ENCODE assay signal across 8 cellular contexts in genomic region chr15:84734794-84735479, GRCh38. TPM values are rescaled to one million over a fixed set of nuclear protein-coding genes. Genes with fewer than 3 reads are reported as not detected.
DNase-seq lines count a peak whose midpoint lies in the region; ATAC-seq and TF ChIP-seq lines count a peak whose summit lies in the region.

No MANE protein-coding gene starts in this region.

- BruUV-seq in A673 (replicated peaks; lab: Mats Ljungman, UMichigan) = no TSS peak

- peak; percentile 35 for DNase-seq in A673 (ENCODE audit: low spot score)
- DNase-seq in NT2/D1 (ENCODE audit: low read depth, low spot score) = peak; percentile 92
- peak; percentile 66 for DNase-seq in activated T-cell treated with anti-CD3 and anti-CD28 coated beads for 24 hours (ENCODE audit: low read depth)
- DNase-seq in glomerular visceral epithelial cell (ENCODE audit: extremely low spot score) = peak; percentile 96
- no peak for DNase-seq in retinal pigment epithelial cell (ENCODE audit: low read depth)
- DNase-seq in hippocampal formation (lab: John Stamatoyannopoulos, UW) = no peak

- H3K9me3 ChIP-seq in A673 (ENCODE audit: low read depth, low read length, poor library complexity, severe bottlenecking) = no peaks in the 10 kb centered on the region
- H3K9me3 ChIP-seq in NT2/D1 (ENCODE audit: insufficient read depth, low read length) = no peaks in the 10 kb centered on the region

- CTCF ChIA-PET in A673 (lab: Charles Lee) = no interaction called here

- H3K36me3 ChIP-seq in A673 (ENCODE audit: insufficient read depth, low read length, poor library complexity, severe bottlenecking) = no peaks in the 10 kb centered on the region
- no peaks in the 10 kb centered on the region for H3K36me3 ChIP-seq in NT2/D1 (ENCODE audit: insufficient read depth, insufficient read length, low read length)

- H3K9ac ChIP-seq in NT2/D1 (ENCODE audit: insufficient read length, low read depth) = no peak overlapping the region

- H3K4me3 ChIP-seq in A673 (ENCODE audit: low read depth, low read length, poor library complexity, severe bottlenecking) (no peak overlapping the region), NT2/D1 (ENCODE audit: insufficient read length, low read depth) (no peak overlapping the region), retinal pigment epithelial cell (ENCODE audit: low read length) (peak overlapping the region; percentile 39)

- H3K4me1 ChIP-seq in A673 (ENCODE audit: insufficient read depth, low read length, poor library complexity, severe bottlenecking) = no peaks in the 10 kb centered on the region
- H3K4me1 ChIP-seq in NT2/D1 (ENCODE audit: insufficient read depth, insufficient read length) = no peaks in the 10 kb centered on the region

- TF ChIP-seq CTCF in A673 (conservative IDR thresholded peaks at IDR 0.05; ENCODE audit: low read depth, low read length) = no peak
- TF ChIP-seq CTCF in retinal pigment epithelial cell (conservative IDR thresholded peaks at IDR 0.05; ENCODE audit: low read depth, low read length) = no peak

- H3K27me3 ChIP-seq in A673 (replicated peaks; ENCODE audit: insufficient read depth, low read depth, low read length, poor library complexity) = no peaks in the 10 kb centered on the region
- H3K27me3 ChIP-seq in NT2/D1 (ENCODE audit: insufficient read depth, insufficient read length) = no peaks in the 10 kb centered on the region

- POLR2A ChIA-PET in A673 (lab: Charles Lee; ENCODE audit: low non-redundant PET) = interaction anchor here (0.6 kb wide), 1 partner anchor 89 kb away, joined by 3 read pairs; no protein-coding TSS in a partner anchor

- ATAC-seq in GM19025 (IDR thresholded peaks at IDR 0.05; ENCODE audit: low read depth, unreplicated experiment) (peak; percentile 49), HG03108 (IDR thresholded peaks at IDR 0.05; ENCODE audit: unreplicated experiment) (peak; percentile 68)

- H3K27ac ChIP-seq in A673 (ENCODE audit: low read depth, low read length, poor library complexity, severe bottlenecking) = no peak overlapping the region

- intact Hi-C loops in A673 (cut with micrococcal nuclease; ENCODE audit: unreplicated experiment) = no loop called here

RNA-seq across cellular contexts. Expression of gene ZNF592, which starts 13.5 kb away (rescaled TPM):
- 32.9 and 37.2 TPM in 2 replicates for total RNA-seq in A673 (2021)

RNA-seq across cellular contexts. Expression of gene SEC11A, which starts 19.0 kb away (rescaled TPM):
- 104 and 106 TPM in 2 replicates for total RNA-seq in A673 (2021)

Comparison
In these comparisons a context has a peak if more than half of its experiments do, and no peak if none do; other contexts are left out.
1. DNase-seq: peak in A673 (single experiment), NT2/D1 (single experiment), activated T-cell treated with anti-CD3 and anti-CD28 coated beads for 24 hours (single experiment) and glomerular visceral epithelial cell (single experiment); none in retinal pigment epithelial cell (single experiment) and hippocampal formation (0 of 2).